ENCODE assay signal across 22 cellular contexts in the genomic region with DNA sequence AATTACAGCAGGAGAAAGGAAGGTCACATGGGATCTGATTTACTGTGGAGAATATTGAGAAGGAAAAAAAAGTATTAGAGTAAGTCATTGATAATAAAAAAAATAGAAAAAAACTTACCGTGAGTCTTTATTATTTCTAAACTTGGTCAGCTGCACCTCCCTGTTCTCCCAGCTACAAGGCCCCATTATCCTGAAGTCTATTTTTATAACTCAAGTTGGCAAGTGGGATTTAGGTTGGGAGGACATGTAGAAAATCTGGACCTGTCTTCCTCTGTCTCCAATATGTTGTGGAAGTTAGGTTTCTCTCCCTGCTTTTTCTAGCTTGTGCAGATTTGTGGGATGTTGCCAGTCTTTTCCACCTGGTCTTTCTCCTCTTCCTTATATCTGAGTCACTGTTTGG.
"Had no signal": no experiment of that assay in that cellular context is flagged by ENCODE, and none has a peak within 500 bp of the region (broad histone marks: within the 10 kb centered on the region; RNA-seq: fewer than 3 reads in every experiment).

No MANE protein-coding gene starts in this region.

- H3K4me3 Mint-ChIP-seq: memory B cell, naive B cell, type B pancreatic cell had no signal

- H3K4me1 Mint-ChIP-seq: memory B cell, naive B cell had no signal

- H3K27ac Mint-ChIP-seq: memory B cell, type B pancreatic cell had no signal

- H3K36me3 ChIP-seq: lower lobe of right lung, suprapubic skin, thyroid gland had no signal

- H3K9me3 Mint-ChIP-seq: naive B cell, type B pancreatic cell had no signal

- H3K27me3 ChIP-seq: dorsolateral prefrontal cortex, suprapubic skin, thyroid gland had no signal

- H3K4me3 ChIP-seq: coronary artery, dorsolateral prefrontal cortex, lower lobe of right lung, smooth muscle cell, suprapubic skin, thyroid gland had no signal

- DNase-seq: dorsolateral prefrontal cortex; effector CD8-positive, alpha-beta T cell; foreskin melanocyte; head of caudate nucleus; hippocampal formation; kidney glomerular epithelial cell; lower lobe of right lung; midbrain; naive B cell; posterior cingulate gyrus; right cardiac atrium; stimulated activated CD4-positive, alpha-beta T cell treated with anti-CD3 and anti-CD28 coated beads, Interleukin-2, amount 100 ng/mL, for 48 hours; stimulated activated naive CD4-positive, alpha-beta T cell treated with Interleukin-2 at 50 U/mL for 16 hours; thyroid gland had no signal

- H3K36me3 Mint-ChIP-seq: naive B cell, type B pancreatic cell had no signal

- H3K27ac ChIP-seq: coronary artery, dorsolateral prefrontal cortex, lower lobe of right lung, suprapubic skin, thyroid gland had no signal

- H3K4me2 ChIP-seq: smooth muscle cell had no signal

- H3K9me3 ChIP-seq: suprapubic skin, thyroid gland had no signal

- H3K27me3 Mint-ChIP-seq: memory B cell, type B pancreatic cell had no signal

- ATAC-seq: left lobe of liver, lower lobe of right lung, right cardiac atrium had no signal

- H3K4me1 ChIP-seq: lower lobe of right lung, suprapubic skin, thyroid gland had no signal

- FAIRE-seq: islet of Langerhans, urothelium cell line had no signal
